In the genomic region with DNA sequence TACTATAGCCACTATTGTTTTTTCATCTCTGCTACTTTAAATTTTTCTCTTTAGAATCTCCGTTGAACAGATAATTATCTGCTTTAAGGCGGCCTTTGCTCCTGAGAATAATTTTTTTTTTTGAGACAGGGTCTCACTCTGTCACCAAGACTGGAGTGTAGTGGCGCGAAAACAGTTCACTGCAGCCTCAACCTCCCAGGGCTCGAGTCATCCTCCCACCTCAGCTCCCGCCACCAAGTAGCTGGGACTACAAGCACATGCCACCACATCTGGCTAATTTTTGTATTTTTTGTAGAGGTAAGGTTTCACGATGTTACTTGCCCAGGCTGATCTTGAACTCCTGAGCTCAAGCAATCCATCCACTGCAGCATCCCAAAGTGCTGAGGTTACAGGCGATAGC, we compare ENCODE assay signal across 21 cellular contexts. TPM values are rescaled to one million over a fixed set of nuclear protein-coding genes. Genes with fewer than 3 reads are reported as not detected.
"Had no signal": no experiment of that assay in that cellular context is flagged by ENCODE, and none has a peak within 500 bp of the region (broad histone marks: within the 10 kb centered on the region; RNA-seq: fewer than 3 reads in every experiment).

No MANE protein-coding gene starts in this region.

- ATAC-seq: gastroesophageal sphincter; natural killer cell; psoas muscle; stimulated activated naive B cell treated with anti-CD40 and anti-IgM and Interleukin-4, amounts not matched to agents 10 μg/mL and 1 μg/mL and 100 μg/mL, for 72 hours; T-cell had no signal

- DNase-seq: activated B cell treated with CpG ODN at 0.5 μM for 24 hours; activated CD8-positive, alpha-beta memory T cell treated with anti-CD3 and anti-CD28 coated beads, Interleukin-2, amount 50 U/mL, for 4 hours; activated T-cell treated with anti-CD3 and anti-CD28 coated beads, Interleukin-2, amount 50 U/mL, for 4 hours; central memory CD4-positive, alpha-beta T cell; islet precursor cell; left ventricle myocardium inferior; mesendoderm; natural killer cell; occipital lobe; psoas muscle; sigmoid colon; small intestine; stimulated activated naive B cell treated with anti-CD40 and anti-IgM and Interleukin-4, amounts not matched to agents 10 μg/mL and 1 μg/mL and 100 μg/mL, for 72 hours; T-cell; testis; transverse colon had no signal

- H3K27ac Mint-ChIP-seq: activated B cell treated with CpG ODN at 0.5 μM for 24 hours; activated T-helper 2 cell treated with anti-CD3 and anti-CD28 coated beads, Interferon-gamma antibody, Interleukin-2, Interleukin-4, amounts not matched to agents 10 μg/mL and 5 μg/mL and 100 μg/mL, durations not matched to agents 14 hours and 24 hours and 36 hours; natural killer cell; neural progenitor cell; stimulated activated naive B cell treated with anti-CD40 and anti-IgM and Interleukin-4, amounts not matched to agents 10 μg/mL and 1 μg/mL and 100 μg/mL, for 72 hours; T-cell; T-helper 2 cell treated with Interferon-gamma antibody and Interleukin-4, amounts not matched to agents 5 μg/mL and 100 μg/mL, for 36 hours had no signal

- H3K4me3 Mint-ChIP-seq: activated B cell treated with CpG ODN at 0.5 μM for 24 hours; activated T-cell treated with anti-CD3 and anti-CD28 coated beads, Interleukin-2, amount 50 U/mL, for 4 hours; natural killer cell; neural progenitor cell; stimulated activated naive B cell treated with anti-CD40 and anti-IgM and Interleukin-4, amounts not matched to agents 10 μg/mL and 1 μg/mL and 100 μg/mL, for 72 hours; T-cell; T-helper 2 cell treated with Interferon-gamma antibody and Interleukin-4, amounts not matched to agents 5 μg/mL and 100 μg/mL, for 36 hours had no signal

- H3K9me3 Mint-ChIP-seq: activated B cell treated with CpG ODN at 0.5 μM for 24 hours; activated T-cell treated with anti-CD3 and anti-CD28 coated beads, Interleukin-2, amount 50 U/mL, for 4 hours; activated T-helper 2 cell treated with anti-CD3 and anti-CD28 coated beads, Interferon-gamma antibody, Interleukin-2, Interleukin-4, amounts not matched to agents 10 μg/mL and 5 μg/mL and 100 μg/mL, durations not matched to agents 14 hours and 24 hours and 36 hours; natural killer cell; neural progenitor cell; stimulated activated naive B cell treated with anti-CD40 and anti-IgM and Interleukin-4, amounts not matched to agents 10 μg/mL and 1 μg/mL and 100 μg/mL, for 72 hours; T-cell; T-helper 2 cell treated with Interferon-gamma antibody and Interleukin-4, amounts not matched to agents 5 μg/mL and 100 μg/mL, for 36 hours had no signal

- H3K4me1 Mint-ChIP-seq: activated B cell treated with CpG ODN at 0.5 μM for 24 hours; stimulated activated naive B cell treated with anti-CD40 and anti-IgM and Interleukin-4, amounts not matched to agents 10 μg/mL and 1 μg/mL and 100 μg/mL, for 72 hours had no signal

- H3K27me3 Mint-ChIP-seq: activated B cell treated with CpG ODN at 0.5 μM for 24 hours; stimulated activated naive B cell treated with anti-CD40 and anti-IgM and Interleukin-4, amounts not matched to agents 10 μg/mL and 1 μg/mL and 100 μg/mL, for 72 hours; T-cell had no signal

RNA-seq across cellular contexts. Expression of a gene that starts 47.0 kb away (rescaled TPM):
- total RNA-seq: fibroblast of villous mesenchyme had no signal
